In the genomic region with DNA sequence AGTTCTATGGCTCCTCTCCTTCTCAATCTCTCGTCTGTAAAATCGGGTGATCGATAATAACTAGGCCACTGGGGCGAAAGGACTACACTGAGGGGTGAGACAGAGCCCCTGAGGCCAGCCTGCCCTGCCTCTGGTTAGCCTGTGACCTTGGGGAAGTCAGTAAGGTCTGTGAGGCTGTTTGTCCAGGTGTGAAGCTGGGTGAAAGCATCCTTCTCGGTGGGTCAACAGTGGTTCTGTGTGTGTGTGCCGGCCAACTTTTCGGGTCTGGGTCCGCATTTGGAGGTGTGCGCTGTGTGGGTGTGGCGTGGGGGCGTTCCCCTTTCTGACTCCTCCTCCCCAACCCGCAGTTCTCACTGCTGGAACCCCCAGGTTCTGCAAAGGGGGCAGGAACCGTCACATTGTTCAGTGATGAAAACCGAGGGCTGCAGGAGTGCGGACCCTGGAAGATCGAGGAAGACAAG, we compare ENCODE assay signal across 8 cellular contexts.
A peak's percentile ranks its signal among the peaks of the same experiment; 100 is the strongest.
DNase-seq lines count a peak whose midpoint lies in the region; TF ChIP-seq lines count a peak whose summit lies in the region.

No MANE protein-coding gene starts in this region.

- H3K27ac ChIP-seq in 22Rv1, result peak overlapping the region; percentile 89

- DNase-seq in KG1 (lab: John Stamatoyannopoulos, UW) (peak; percentile 58), germinal center (ENCODE audit: low spot score) (peak; percentile 54), skeletal muscle cell (ENCODE audit: low read depth) (no peak), DMS153 treated with DMSO at 0.1 percent for 48 hours (lab: John Stamatoyannopoulos, UW; ENCODE audit: unreplicated experiment) (no peak), NCI-H524 treated with DMSO at 0.1 percent for 48 hours (lab: John Stamatoyannopoulos, UW) (no peak), NCI-H2196 treated with DMSO at 0.1 percent for 48 hours (lab: John Stamatoyannopoulos, UW; ENCODE audit: unreplicated experiment) (no peak)
- peak; percentile 78 for DNase-seq in activated T-cell treated with anti-CD3 and anti-CD28 coated beads, Interleukin-2, amount 50 U/mL, for 1 hour

- peak overlapping the region; percentile 62 for H3K4me3 ChIP-seq in skeletal muscle cell (ENCODE audit: low read depth, low read length)

- TF ChIP-seq CTCF in 22Rv1 (IDR thresholded peaks at IDR 0.05), result no peak

Comparison
In these comparisons a context has a peak if more than half of its experiments do, and no peak if none do; other contexts are left out.
1. DNase-seq: peak in KG1 (single experiment), activated T-cell treated with anti-CD3 and anti-CD28 coated beads, Interleukin-2, amount 50 U/mL, for 1 hour (single experiment) and germinal center (single experiment); none in skeletal muscle cell (single experiment), DMS153 treated with DMSO at 0.1 percent for 48 hours (single experiment), NCI-H524 treated with DMSO at 0.1 percent for 48 hours (single experiment) and NCI-H2196 treated with DMSO at 0.1 percent for 48 hours (single experiment).